10 cellular contexts compared by ENCODE assay signal in the genomic region with DNA sequence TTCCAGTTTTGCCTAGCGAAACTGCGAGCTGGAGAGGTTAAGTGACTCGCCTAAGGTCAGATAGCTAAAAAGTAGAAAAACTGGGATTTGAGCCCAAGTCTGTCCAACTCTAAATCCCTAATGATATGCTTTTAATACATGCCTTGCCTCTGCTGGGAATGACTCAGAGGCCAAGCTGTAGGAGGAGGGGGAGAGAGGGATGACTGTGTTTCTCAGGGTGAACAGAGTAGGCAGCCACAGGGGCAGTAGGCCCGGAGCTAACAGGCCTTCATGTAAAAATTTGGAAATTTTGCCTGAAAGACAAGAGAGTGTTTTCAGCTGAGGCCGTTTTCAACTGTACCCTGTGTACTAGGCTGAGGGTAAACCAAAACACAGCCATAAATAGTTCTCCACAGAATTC.
DNase-seq lines count a peak whose midpoint lies in the region; ATAC-seq and TF ChIP-seq lines count a peak whose summit lies in the region.
"Had no signal": no experiment of that assay in that cellular context is flagged by ENCODE, and none has a peak within 500 bp of the region (broad histone marks: within the 10 kb centered on the region; RNA-seq: fewer than 3 reads in every experiment).

No MANE protein-coding gene starts in this region.

- no peak overlapping the region for H3K4me3 Mint-ChIP-seq in activated T-cell treated with anti-CD3 and anti-CD28 coated beads, Interleukin-2, amount 50 U/mL, for 24 hours

- H3K4me2 ChIP-seq in BLaER1 treated with 17β-estradiol and CSF1 and Interleukin-3, amounts not matched to agents 10 nM and 100 nM, result peak overlapping the region in 8 of 11 experiments; percentile 71 to 86 (median 80); a peak in 15 of 22 replicates

- peaks cover 2% of the 10 kb centered on the region for H3K36me3 Mint-ChIP-seq in activated T-cell treated with anti-CD3 and anti-CD28 coated beads, Interleukin-2, amount 50 U/mL, for 24 hours (ENCODE audit: low read depth)

- H3K27ac ChIP-seq in BLaER1 treated with 17β-estradiol and CSF1 and Interleukin-3, amounts not matched to agents 10 nM and 100 nM, result peak overlapping the region in 8 of 11 experiments; percentile 53 to 77 (median 60); a peak in 11 of 22 replicates
- H3K27ac ChIP-seq: cardiac muscle cell had no signal

- no peak overlapping the region; a peak in 1 of 22 replicates for H3K9ac ChIP-seq in BLaER1 treated with 17β-estradiol and CSF1 and Interleukin-3, amounts not matched to agents 10 nM and 100 nM

- intact Hi-C loops in posterior vena cava (cut with DNase I), result loop anchor here (10.0 kb wide), 2 partner anchors 412 to 952 kb away; partner anchors contain the start of gene FGGY (in 1 of the 2)

- no peak overlapping the region for H3K27ac Mint-ChIP-seq in activated T-cell treated with anti-CD3 and anti-CD28 coated beads, Interleukin-2, amount 50 U/mL, for 24 hours

- H3K4me1 ChIP-seq in BLaER1 treated with 17β-estradiol and CSF1 and Interleukin-3, amounts not matched to agents 10 nM and 100 nM, result peaks cover 0 to 68% (median 47%) of the 10 kb centered on the region in 10 experiments; a peak in 18 of 20 replicates

- H4K20me1 ChIP-seq in BLaER1 treated with 17β-estradiol and CSF1 and Interleukin-3, amounts not matched to agents 10 nM and 100 nM, result no peaks in the 10 kb centered on the region

- H3K4me3 ChIP-seq in BLaER1 treated with 17β-estradiol and CSF1 and Interleukin-3, amounts not matched to agents 10 nM and 100 nM, result no peak overlapping the region
- H3K4me3 ChIP-seq: cardiac muscle cell had no signal

- ATAC-seq in SK-N-SH treated with all-trans-retinoic acid at 6 μM for 48 hours, result peak; percentile 95
- no peak for ATAC-seq in GM21717 (IDR thresholded peaks at IDR 0.05; ENCODE audit: unreplicated experiment)
- ATAC-seq in HG02610 (IDR thresholded peaks at IDR 0.05; ENCODE audit: unreplicated experiment), result no peak

- no peaks in the 10 kb centered on the region for H3K27me3 ChIP-seq in BLaER1 treated with 17β-estradiol and CSF1 and Interleukin-3, amounts not matched to agents 10 nM and 100 nM
- H3K27me3 ChIP-seq: cardiac muscle cell had no signal

- DNase-seq in foreskin melanocyte (peak; percentile 87), posterior vena cava (ENCODE audit: low spot score) (peak; percentile 83)
- DNase-seq in activated T-cell treated with anti-CD3 and anti-CD28 coated beads, Interleukin-2, amount 50 U/mL, for 24 hours, result no peak
- no peak for DNase-seq in stimulated activated CD4-positive, alpha-beta T cell treated with anti-CD3 and anti-CD28 coated beads, Interleukin-2, amount 100 ng/mL, for 48 hours
- DNase-seq: NCI-H1417 had no signal

- no peaks in the 10 kb centered on the region for H3K27me3 Mint-ChIP-seq in activated T-cell treated with anti-CD3 and anti-CD28 coated beads, Interleukin-2, amount 50 U/mL, for 24 hours

- H3K36me3 ChIP-seq in BLaER1 treated with 17β-estradiol and CSF1 and Interleukin-3, amounts not matched to agents 10 nM and 100 nM, result no peaks in the 10 kb centered on the region
- H3K36me3 ChIP-seq: cardiac muscle cell had no signal

- peaks cover 7 to 30% (median 14%) of the 10 kb centered on the region in 11 experiments; a peak in 15 of 22 replicates for H3K9me3 ChIP-seq in BLaER1 treated with 17β-estradiol and CSF1 and Interleukin-3, amounts not matched to agents 10 nM and 100 nM (replicated peaks in 1 of 11)

- H3K9me3 Mint-ChIP-seq in activated T-cell treated with anti-CD3 and anti-CD28 coated beads, Interleukin-2, amount 50 U/mL, for 24 hours, result peaks cover 2% of the 10 kb centered on the region

- H3K4me1 Mint-ChIP-seq in activated T-cell treated with anti-CD3 and anti-CD28 coated beads, Interleukin-2, amount 50 U/mL, for 24 hours (ENCODE audit: low read depth), result no peaks in the 10 kb centered on the region

TF ChIP-seq in SK-N-SH treated with all-trans-retinoic acid at 6 μM for 48 hours, 23 proteins besides CTCF, POLR2A, EP300 and RAD21:
- TF ChIP-seq ZNF70 (CRISPR knock-in tag; IDR thresholded peaks at IDR 0.05), result no peak
- peak; percentile 40 for TF ChIP-seq ISL1 (CRISPR knock-in tag; IDR thresholded peaks at IDR 0.05)

Comparison
In these comparisons a context has a peak if more than half of its experiments do, and no peak if none do; other contexts are left out.
1. DNase-seq: peak in foreskin melanocyte (single experiment) and posterior vena cava (single experiment); none in activated T-cell treated with anti-CD3 and anti-CD28 coated beads, Interleukin-2, amount 50 U/mL, for 24 hours (single experiment) and stimulated activated CD4-positive, alpha-beta T cell treated with anti-CD3 and anti-CD28 coated beads, Interleukin-2, amount 100 ng/mL, for 48 hours (0 of 2).